32 cellular contexts compared by ENCODE assay signal in genomic region chr2:11285499-11285898, GRCh38.
"Had no signal": no experiment of that assay in that cellular context is flagged by ENCODE, and none has a peak within 500 bp of the region (broad histone marks: within the 10 kb centered on the region; RNA-seq: fewer than 3 reads in every experiment).

No MANE protein-coding gene starts in this region.

- H3K4me1 ChIP-seq: colonic mucosa had no signal

- H3K27ac ChIP-seq: adrenal gland, body of pancreas, colonic mucosa, epithelial cell of prostate, esophagus squamous epithelium had no signal

- H3K9me3 ChIP-seq: adrenal gland, body of pancreas, colonic mucosa had no signal

- H3K36me3 ChIP-seq: adrenal gland, colonic mucosa had no signal

- H3K4me3 ChIP-seq: adrenal gland, body of pancreas, colonic mucosa, esophagus squamous epithelium had no signal

- H3K27ac Mint-ChIP-seq: activated CD4-positive, alpha-beta memory T cell treated with anti-CD3 and anti-CD28 coated beads for 36 hours; activated CD4-positive, alpha-beta T cell treated with anti-CD3 and anti-CD28 coated beads for 36 hours; activated CD4-positive, alpha-beta T cell treated with anti-CD3 and anti-CD28 coated beads, Interleukin-2, amount 10 ng/mL, durations not matched to agents 24 days and 14 days; activated CD8-positive, alpha-beta memory T cell treated with anti-CD3 and anti-CD28 coated beads, Interleukin-2, amount 10 ng/mL, durations not matched to agents 7 days and 5 days; activated CD8-positive, alpha-beta T cell treated with anti-CD3 and anti-CD28 coated beads, Interleukin-2, amount 10 ng/mL, durations not matched to agents 7 days and 5 days; activated naive CD4-positive, alpha-beta T cell treated with anti-CD3 and anti-CD28 coated beads, Interleukin-2, amount 10 ng/mL, durations not matched to agents 7 days and 5 days; activated naive CD4-positive, alpha-beta T cell treated with anti-CD3 and anti-CD28 coated beads, Interleukin-2, amount 50 U/mL, for 72 hours; activated naive CD8-positive, alpha-beta T cell treated with anti-CD3 and anti-CD28 coated beads, Interleukin-2, amount 50 U/mL, for 24 hours; activated T-helper 1 cell treated with anti-CD3 and anti-CD28 coated beads, Interleukin-12 subunit alpha, Interleukin-12 subunit beta, Interleukin-2, Interleukin-4 antibody, amounts not matched to agents 30 ng/mL and 10 ng/mL and 1 ng/mL, durations not matched to agents 14 hours and 24 hours and 36 hours; activated T-helper 2 cell treated with anti-CD3 and anti-CD28 coated beads, Interferon-gamma antibody, Interleukin-2, Interleukin-4, amounts not matched to agents 10 μg/mL and 5 μg/mL and 100 μg/mL, durations not matched to agents 14 hours and 24 hours and 36 hours; T-helper 17 cell; T-helper 2 cell treated with Interferon-gamma antibody and Interleukin-4, amounts not matched to agents 5 μg/mL and 100 μg/mL, for 36 hours had no signal

- H3K27me3 ChIP-seq: adrenal gland, body of pancreas, colonic mucosa, esophagus squamous epithelium had no signal

- H3K27me3 Mint-ChIP-seq: activated CD4-positive, alpha-beta memory T cell treated with anti-CD3 and anti-CD28 coated beads for 36 hours; activated CD4-positive, alpha-beta T cell treated with anti-CD3 and anti-CD28 coated beads for 36 hours; activated CD4-positive, alpha-beta T cell treated with anti-CD3 and anti-CD28 coated beads, Interleukin-2, amount 10 ng/mL, durations not matched to agents 24 days and 14 days; activated CD8-positive, alpha-beta memory T cell treated with anti-CD3 and anti-CD28 coated beads, Interleukin-2, amount 10 ng/mL, durations not matched to agents 7 days and 5 days; activated naive CD4-positive, alpha-beta T cell treated with anti-CD3 and anti-CD28 coated beads, Interleukin-2, amount 10 ng/mL, durations not matched to agents 7 days and 5 days; activated naive CD8-positive, alpha-beta T cell treated with anti-CD3 and anti-CD28 coated beads, Interleukin-2, amount 50 U/mL, for 24 hours; T-helper 17 cell had no signal

- ATAC-seq: activated CD4-positive, alpha-beta T cell treated with anti-CD3 and anti-CD28 coated beads for 36 hours; activated CD8-positive, alpha-beta memory T cell treated with anti-CD3 and anti-CD28 coated beads, Interleukin-2, amount 10 ng/mL, durations not matched to agents 7 days and 5 days; activated CD8-positive, alpha-beta T cell treated with anti-CD3 and anti-CD28 coated beads, Interleukin-2, amount 10 ng/mL, durations not matched to agents 7 days and 5 days; activated naive CD4-positive, alpha-beta T cell treated with anti-CD3 and anti-CD28 coated beads, Interleukin-2, amount 50 U/mL, for 72 hours; activated naive CD8-positive, alpha-beta T cell treated with anti-CD3 and anti-CD28 coated beads, Interleukin-2, amount 50 U/mL, for 24 hours; body of pancreas; T-helper 17 cell had no signal

- FAIRE-seq: endometrium, endothelial cell of umbilical vein had no signal

- H3K4me1 Mint-ChIP-seq: activated CD4-positive, alpha-beta T cell treated with anti-CD3 and anti-CD28 coated beads, Interleukin-2, amount 10 ng/mL, durations not matched to agents 24 days and 14 days; activated CD8-positive, alpha-beta memory T cell treated with anti-CD3 and anti-CD28 coated beads, Interleukin-2, amount 10 ng/mL, durations not matched to agents 7 days and 5 days; activated naive CD4-positive, alpha-beta T cell treated with anti-CD3 and anti-CD28 coated beads, Interleukin-2, amount 10 ng/mL, durations not matched to agents 7 days and 5 days had no signal

- H3K4me3 Mint-ChIP-seq: activated CD4-positive, alpha-beta memory T cell treated with anti-CD3 and anti-CD28 coated beads for 36 hours; activated CD4-positive, alpha-beta T cell treated with anti-CD3 and anti-CD28 coated beads for 36 hours; activated CD4-positive, alpha-beta T cell treated with anti-CD3 and anti-CD28 coated beads, Interleukin-2, amount 10 ng/mL, durations not matched to agents 24 days and 14 days; activated CD8-positive, alpha-beta memory T cell treated with anti-CD3 and anti-CD28 coated beads, Interleukin-2, amount 10 ng/mL, durations not matched to agents 7 days and 5 days; activated CD8-positive, alpha-beta T cell treated with anti-CD3 and anti-CD28 coated beads, Interleukin-2, amount 10 ng/mL, durations not matched to agents 7 days and 5 days; activated naive CD4-positive, alpha-beta T cell treated with anti-CD3 and anti-CD28 coated beads, Interleukin-2, amount 10 ng/mL, durations not matched to agents 7 days and 5 days; activated naive CD8-positive, alpha-beta T cell treated with anti-CD3 and anti-CD28 coated beads, Interleukin-2, amount 50 U/mL, for 24 hours; activated T-helper 1 cell treated with anti-CD3 and anti-CD28 coated beads, Interleukin-12 subunit alpha, Interleukin-12 subunit beta, Interleukin-2, Interleukin-4 antibody, amounts not matched to agents 30 ng/mL and 10 ng/mL and 1 ng/mL, durations not matched to agents 14 hours and 24 hours and 36 hours; T-helper 17 cell; T-helper 2 cell treated with Interferon-gamma antibody and Interleukin-4, amounts not matched to agents 5 μg/mL and 100 μg/mL, for 36 hours had no signal

- DNase-seq: activated CD4-positive, alpha-beta memory T cell treated with anti-CD3 and anti-CD28 coated beads for 36 hours; activated CD4-positive, alpha-beta T cell treated with anti-CD3 and anti-CD28 coated beads for 36 hours; activated CD4-positive, alpha-beta T cell treated with anti-CD3 and anti-CD28 coated beads, Interleukin-2, amount 10 ng/mL, durations not matched to agents 24 days and 14 days; activated CD4-positive, CD25-positive, alpha-beta regulatory T cell; activated CD4-positive, CD25-positive, alpha-beta regulatory T cell treated with anti-CD3 and anti-CD28 coated beads, Interleukin-2, amount 50 U/mL, for 72 hours; activated CD8-positive, alpha-beta memory T cell treated with anti-CD3 and anti-CD28 coated beads, Interleukin-2, amount 10 ng/mL, durations not matched to agents 7 days and 5 days; activated CD8-positive, alpha-beta memory T cell treated with anti-CD3 and anti-CD28 coated beads, Interleukin-2, amount 50 U/mL, for 4 hours; activated CD8-positive, alpha-beta T cell treated with anti-CD3 and anti-CD28 coated beads, Interleukin-2, amount 10 ng/mL, durations not matched to agents 7 days and 5 days; activated effector memory CD4-positive, alpha-beta T cell treated with anti-CD3 and anti-CD28 coated beads, Interleukin-2, amount 50 U/mL, for 16 hours; activated naive CD4-positive, alpha-beta T cell treated with anti-CD3 and anti-CD28 coated beads, Interleukin-2, amount 10 ng/mL, durations not matched to agents 7 days and 5 days; activated naive CD8-positive, alpha-beta T cell treated with anti-CD3 and anti-CD28 coated beads, Interleukin-2, amount 50 U/mL, for 24 hours; activated T-cell treated with anti-CD3 and anti-CD28 coated beads, Interleukin-2, amount 50 U/mL, for 1 hour; activated T-cell treated with anti-CD3 and anti-CD28 coated beads, Interleukin-2, amount 50 U/mL, for 48 hours; adrenal gland; amygdala; aorta; body of pancreas; caudate nucleus; colonic mucosa; effector CD8-positive, alpha-beta T cell; esophagus squamous epithelium; head of caudate nucleus; T-helper 1 cell; T-helper 17 cell; T1000 had no signal
